8 cellular contexts compared by ENCODE assay signal in the genomic region with DNA sequence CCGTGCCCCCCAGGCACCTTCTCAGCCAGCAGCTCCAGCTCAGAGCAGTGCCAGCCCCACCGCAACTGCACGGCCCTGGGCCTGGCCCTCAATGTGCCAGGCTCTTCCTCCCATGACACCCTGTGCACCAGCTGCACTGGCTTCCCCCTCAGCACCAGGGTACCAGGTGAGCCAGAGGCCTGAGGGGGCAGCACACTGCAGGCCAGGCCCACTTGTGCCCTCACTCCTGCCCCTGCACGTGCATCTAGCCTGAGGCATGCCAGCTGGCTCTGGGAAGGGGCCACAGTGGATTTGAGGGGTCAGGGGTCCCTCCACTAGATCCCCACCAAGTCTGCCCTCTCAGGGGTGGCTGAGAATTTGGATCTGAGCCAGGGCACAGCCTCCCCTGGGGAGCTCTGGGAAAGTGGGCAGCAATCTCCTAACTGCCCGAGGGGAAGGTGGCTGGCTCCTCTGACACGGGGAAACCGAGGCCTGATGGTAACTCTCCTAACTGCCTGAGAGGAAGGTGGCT. TPM values are rescaled to one million over a fixed set of nuclear protein-coding genes. Genes with fewer than 3 reads are reported as not detected.
DNase-seq lines count a peak whose midpoint lies in the region; ATAC-seq and TF ChIP-seq lines count a peak whose summit lies in the region.
"Had no signal": no experiment of that assay in that cellular context is flagged by ENCODE, and none has a peak within 500 bp of the region (broad histone marks: within the 10 kb centered on the region; RNA-seq: fewer than 3 reads in every experiment).

No MANE protein-coding gene starts in this region.

- H3K27ac ChIP-seq in esophagus squamous epithelium (peak overlapping the region in 2 of 4 donors; percentile 49 to 63), thoracic aorta (no peak overlapping the region)
- H3K27ac ChIP-seq: C4-2B had no signal

- H3K4me1 ChIP-seq in esophagus squamous epithelium (peaks cover 32 to 65% (median 62%) of the 10 kb centered on the region in 3 donors), thoracic aorta (ENCODE audit: control insufficient read depth in 1 of 2, low read depth in 2 of 2) (peaks cover 25 to 46% of the 10 kb centered on the region in 2 donors)

- H3K27me3 ChIP-seq in esophagus squamous epithelium: no peaks in the 10 kb centered on the region
- H3K27me3 ChIP-seq in thoracic aorta (replicated peaks; ENCODE audit: insufficient read depth): no peaks in the 10 kb centered on the region

- H3K9me3 ChIP-seq in esophagus squamous epithelium (no peaks in the 10 kb centered on the region), thoracic aorta (no peaks in the 10 kb centered on the region)

- no peaks in the 10 kb centered on the region for H3K9me3 Mint-ChIP-seq in activated T-cell treated with anti-CD3 and anti-CD28 coated beads, Interleukin-2, amount 50 U/mL, for 24 hours

- WGBS in esophagus squamous epithelium, 2 donors: 66% methylated on average over 3 of the region's 7 CpGs; no CpG with 5 or more reads in 1 of the 2 donors

- peaks cover 57% of the 10 kb centered on the region for H3K36me3 Mint-ChIP-seq in activated T-cell treated with anti-CD3 and anti-CD28 coated beads, Interleukin-2, amount 50 U/mL, for 24 hours (ENCODE audit: low read depth)

- TF ChIP-seq CTCF in esophagus squamous epithelium (IDR thresholded peaks at IDR 0.05): no peak
- no peak for TF ChIP-seq CTCF in thoracic aorta (IDR thresholded peaks at IDR 0.05)

- no peak overlapping the region for H3K4me3 Mint-ChIP-seq in activated T-cell treated with anti-CD3 and anti-CD28 coated beads, Interleukin-2, amount 50 U/mL, for 24 hours

- intact Hi-C loops in esophagus squamous epithelium (cut with DNase I): no loop called here

- H3K36me3 ChIP-seq in esophagus squamous epithelium (peaks cover 0 to 11% (median 0%) of the 10 kb centered on the region in 3 donors), thoracic aorta (peaks cover 7% of the 10 kb centered on the region)

- no peak for TF ChIP-seq POLR2A in esophagus squamous epithelium (IDR thresholded peaks at IDR 0.05)

- DNase-seq in activated T-cell treated with anti-CD3 and anti-CD28 coated beads, Interleukin-2, amount 50 U/mL, for 24 hours: peak; percentile 53
- no peak for DNase-seq in activated T-cell treated with anti-CD3 and anti-CD28 coated beads, Interleukin-2, amount 50 U/mL, for 1 hour
- DNase-seq in esophagus squamous epithelium (lab: John Stamatoyannopoulos, UW) (no peak), thoracic aorta (ENCODE audit: low spot score) (no peak), NCI-H1694 (lab: John Stamatoyannopoulos, UW) (no peak), Kasumi-1 (lab: John Stamatoyannopoulos, UW) (no peak)
- DNase-seq: NCI-H2171 treated with DMSO at 0.1 percent for 48 hours had no signal

- H3K27me3 Mint-ChIP-seq in activated T-cell treated with anti-CD3 and anti-CD28 coated beads, Interleukin-2, amount 50 U/mL, for 24 hours: no peaks in the 10 kb centered on the region

- no peak for ATAC-seq in thoracic aorta (ENCODE audit: insufficient number of reproducible peaks, low FRiP score, low read depth)

- H3K4me3 ChIP-seq in esophagus squamous epithelium (peak overlapping the region; percentile 9 to 59 (median 29)), thoracic aorta (peak overlapping the region; percentile 51)

- H3K27ac Mint-ChIP-seq in activated T-cell treated with anti-CD3 and anti-CD28 coated beads, Interleukin-2, amount 50 U/mL, for 24 hours: peak overlapping the region; percentile 73

- peaks cover 49% of the 10 kb centered on the region for H3K4me1 Mint-ChIP-seq in activated T-cell treated with anti-CD3 and anti-CD28 coated beads, Interleukin-2, amount 50 U/mL, for 24 hours (ENCODE audit: low read depth)

RNA-seq across cellular contexts. Expression of a gene that starts 1.0 kb away (rescaled TPM):
- total RNA-seq in esophagus squamous epithelium (10 to 100 TPM in 3 of 4 donors, 1 to 10 TPM in 1; 2.5 to 15.2 (median 10.6) TPM), thoracic aorta (10 to 100 TPM; 32.9 to 98.9 TPM)

RNA-seq across cellular contexts. Expression of a gene that starts 10.4 kb away (rescaled TPM):
- total RNA-seq in esophagus squamous epithelium (10 to 100 TPM; 30.4 to 45.5 (median 37.0) TPM), thoracic aorta (10 to 100 TPM; 56.4 to 57.8 TPM)

RNA-seq across cellular contexts. Expression of a gene that starts 10.4 kb away (rescaled TPM):
- total RNA-seq in esophagus squamous epithelium: 10 to 100 TPM; 25.4 to 31.9 (median 28.3) TPM
- 10 to 100 TPM; 32.6 to 41.1 TPM for total RNA-seq in thoracic aorta

RNA-seq across cellular contexts. Expression of a gene that starts 39.1 kb away (rescaled TPM):
- total RNA-seq in esophagus squamous epithelium (10 to 100 TPM; 10.9 to 22.3 (median 14.4) TPM), thoracic aorta (10 to 100 TPM; 15.6 to 26.5 TPM)

RNA-seq across cellular contexts. Expression of a gene that starts 39.3 kb away (rescaled TPM):
- total RNA-seq in esophagus squamous epithelium (10 to 100 TPM in 2 of 4 donors, 1 to 10 TPM in 2; 6.4 to 22.7 (median 12.8) TPM), thoracic aorta (100 to 1,000 TPM in 1 of 2 donors, 10 to 100 TPM in 1; 37.8 to 114 TPM)
